ENCODE assay signal across 8 cellular contexts in genomic region chr2:232523682-232524597, GRCh38. TPM values are rescaled to one million over a fixed set of nuclear protein-coding genes. Genes with fewer than 3 reads are reported as not detected.
DNase-seq lines count a peak whose midpoint lies in the region; ATAC-seq and TF ChIP-seq lines count a peak whose summit lies in the region.

No MANE protein-coding gene starts in this region.

- no peak overlapping the region for H4K8ac ChIP-seq in trophoblast cell (ENCODE audit: low read depth, low read length)

- peak; percentile 44 for TF ChIP-seq CTCF in VCaP (conservative IDR thresholded peaks at IDR 0.05)
- peak; percentile 17 for TF ChIP-seq CTCF in fibroblast of villous mesenchyme (IDR thresholded peaks at IDR 0.05; ENCODE audit: insufficient read depth, low read depth, low read length)

- no peak overlapping the region for H3K27ac ChIP-seq in VCaP
- no peak overlapping the region for H3K27ac ChIP-seq in trophoblast cell (ENCODE audit: low read depth, low read length)

- peaks cover 2% of the 10 kb centered on the region for H3K9me3 ChIP-seq in trophoblast cell (ENCODE audit: insufficient read depth, low read depth, low read length)

- no peak overlapping the region for H2AK5ac ChIP-seq in trophoblast cell (ENCODE audit: low read length)

- no peak for ATAC-seq in HG03469 (IDR thresholded peaks at IDR 0.05; ENCODE audit: unreplicated experiment)
- ATAC-seq in GM21528 (IDR thresholded peaks at IDR 0.05; ENCODE audit: low FRiP score, unreplicated experiment) = no peak

- no peak overlapping the region for H2BK12ac ChIP-seq in trophoblast cell (ENCODE audit: low read length)

- no peaks in the 10 kb centered on the region for H3K79me2 ChIP-seq in trophoblast cell (ENCODE audit: control insufficient read depth, insufficient read depth, low read length, poor library complexity)

- no peak overlapping the region for H4K12ac ChIP-seq in trophoblast cell (ENCODE audit: low read depth, low read length)

- DNase-seq in Caki2 (ENCODE audit: low read depth) (peak; percentile 14), HuH-7 (ENCODE audit: low spot score) (peak; percentile 93), fibroblast of villous mesenchyme (ENCODE audit: low read depth) (peak; percentile 28), trophoblast cell (peak in 1 of 2 donors; percentile 13), cortex of kidney (lab: John Stamatoyannopoulos, UW) (no peak)

- H2BK120ac ChIP-seq in trophoblast cell (ENCODE audit: insufficient read depth, low read length, poor library complexity) = no peak overlapping the region

- H3K4me1 ChIP-seq in trophoblast cell (ENCODE audit: control insufficient read depth in 1 of 2, insufficient read depth in 2 of 2, low read length in 2 of 2) = peaks cover 2 to 6% of the 10 kb centered on the region in 2 experiments

- peak overlapping the region; percentile 37 for H3K4me3 ChIP-seq in fibroblast of villous mesenchyme (ENCODE audit: low read depth, low read length)
- H3K4me3 ChIP-seq in trophoblast cell (ENCODE audit: low read depth, low read length) = peak overlapping the region; percentile 47

- H3K27me3 ChIP-seq in trophoblast cell (ENCODE audit: insufficient read depth, low read length) = peaks cover 29% of the 10 kb centered on the region

- H3K9ac ChIP-seq in trophoblast cell (ENCODE audit: low read length) = no peak overlapping the region

- H3K4ac ChIP-seq in trophoblast cell (ENCODE audit: low read depth, low read length) = no peak overlapping the region

- H2BK5ac ChIP-seq in trophoblast cell (ENCODE audit: low read depth, low read length, poor library complexity) = no peak overlapping the region

- WGBS in trophoblast cell (ENCODE audit: extremely low coverage, insufficient coverage, insufficient read length) = no CpG with 5 or more reads among the region's 75 CpGs

- peak overlapping the region; percentile 79 for H3K4me2 ChIP-seq in trophoblast cell (ENCODE audit: low read length)

- H3K18ac ChIP-seq in trophoblast cell (ENCODE audit: low read length) = no peak overlapping the region

- no peak overlapping the region for H4K91ac ChIP-seq in trophoblast cell (ENCODE audit: low read depth, low read length)

- in situ Hi-C loops in Caki2 (cut with HindIII; ENCODE audit: low pct_unique_long_range_greater_than_20kb, low sequenced_read_pairs) = no loop called here

- no peak overlapping the region for H3K14ac ChIP-seq in trophoblast cell (ENCODE audit: low read length)

- no peaks in the 10 kb centered on the region for H3K36me3 ChIP-seq in trophoblast cell (ENCODE audit: control insufficient read depth in 1 of 2, insufficient read depth in 2 of 2, low read length in 2 of 2)

- peak overlapping the region; percentile 35 for H2AFZ ChIP-seq in trophoblast cell (ENCODE audit: insufficient read depth, low read length, poor library complexity)

- no peaks in the 10 kb centered on the region for H3K79me1 ChIP-seq in trophoblast cell (ENCODE audit: low read length)

- no peak overlapping the region for H3K23ac ChIP-seq in trophoblast cell (ENCODE audit: low read length)

RNA-seq across cellular contexts. Expression of gene CHRND, which starts 2.0 kb away (rescaled TPM):
- not detected in 2 replicates for total RNA-seq in Caki2 (2014; rRNA removed; shearing (Covaris generic); ENCODE audit: low replicate concordance)
- not detected in 2 replicates for total RNA-seq in fibroblast of villous mesenchyme
- polyA plus RNA-seq in trophoblast cell (2013) = not detected in 2 replicates

RNA-seq across cellular contexts. Expression of gene PRSS56, which starts 3.8 kb away (rescaled TPM):
- total RNA-seq in Caki2 (2014; rRNA removed; shearing (Covaris generic); ENCODE audit: low replicate concordance) = not detected in 2 replicates
- total RNA-seq in fibroblast of villous mesenchyme = not detected in 2 replicates
- polyA plus RNA-seq in trophoblast cell (2013) = not detected in 2 replicates

RNA-seq across cellular contexts. Expression of gene CHRNG, which starts 15.6 kb away (rescaled TPM):
- not detected in 2 replicates for total RNA-seq in Caki2 (2014; rRNA removed; shearing (Covaris generic); ENCODE audit: low replicate concordance)
- total RNA-seq in fibroblast of villous mesenchyme = not detected in 2 replicates
- 0.04 TPM in 1 of 2 replicates, not detected in the other for polyA plus RNA-seq in trophoblast cell (2013)

RNA-seq across cellular contexts. Expression of gene TIGD1, which starts 26.4 kb away (rescaled TPM):
- total RNA-seq in Caki2 (2014; rRNA removed; shearing (Covaris generic); ENCODE audit: low replicate concordance) = 1.6 and 2.2 TPM in 2 replicates
- total RNA-seq in fibroblast of villous mesenchyme = 4.2 and 5.2 TPM in 2 replicates
- polyA plus RNA-seq in trophoblast cell (2013) = 1.9 and 2.2 TPM in 2 replicates

RNA-seq across cellular contexts. Expression of gene EIF4E2, which starts 26.5 kb away (rescaled TPM):
- 74.2 and 146 TPM in 2 replicates for total RNA-seq in Caki2 (2014; rRNA removed; shearing (Covaris generic); ENCODE audit: low replicate concordance)
- 74.7 and 76.3 TPM in 2 replicates for total RNA-seq in fibroblast of villous mesenchyme
- polyA plus RNA-seq in trophoblast cell (2013) = 71.8 and 79.9 TPM in 2 replicates
